ENCODE assay signal across 8 cellular contexts in genomic region chr2:194867328-194867727, GRCh38.
A peak's percentile ranks its signal among the peaks of the same experiment; 100 is the strongest.
DNase-seq lines count a peak whose midpoint lies in the region; ATAC-seq and TF ChIP-seq lines count a peak whose summit lies in the region.

No MANE protein-coding gene starts in this region.

- H3K27ac ChIP-seq in CD4-positive, alpha-beta T cell (ENCODE audit: low read depth, low read length) = no peak overlapping the region
- no peak overlapping the region for H3K27ac ChIP-seq in mammary epithelial cell (ENCODE audit: insufficient read depth, low read depth, low read length)
- H3K27ac ChIP-seq in smooth muscle cell (ENCODE audit: low read depth) = no peak overlapping the region

- no peak overlapping the region for H3K9ac ChIP-seq in mammary epithelial cell (ENCODE audit: insufficient read depth, low read length)
- no peak overlapping the region for H3K9ac ChIP-seq in smooth muscle cell (ENCODE audit: low read depth)

- H3K9me3 Mint-ChIP-seq in CD4-positive, alpha-beta T cell = no peaks in the 10 kb centered on the region

- no peaks in the 10 kb centered on the region for H3K9me3 ChIP-seq in CD4-positive, alpha-beta T cell (ENCODE audit: control insufficient read depth, low read length)
- H3K9me3 ChIP-seq in mammary epithelial cell (replicated peaks; ENCODE audit: insufficient read depth, low read length) = no peaks in the 10 kb centered on the region
- H3K9me3 ChIP-seq in smooth muscle cell (replicated peaks; ENCODE audit: low read depth) = no peaks in the 10 kb centered on the region

- H3K36me3 ChIP-seq in mammary epithelial cell (ENCODE audit: insufficient read depth, low read length) (no peaks in the 10 kb centered on the region), smooth muscle cell (ENCODE audit: low read depth) (no peaks in the 10 kb centered on the region)

- H3K4me2 ChIP-seq in mammary epithelial cell (ENCODE audit: insufficient read depth, low read depth, low read length) (no peak overlapping the region), smooth muscle cell (no peak overlapping the region)

- H3K4me3 ChIP-seq in mammary epithelial cell (replicated peaks in 1 of 3; ENCODE audit: insufficient read depth in 1 of 3, low read depth in 2 of 3, low read length in 3 of 3) (no peak overlapping the region), smooth muscle cell (no peak overlapping the region)

- no peaks in the 10 kb centered on the region for H3K79me2 ChIP-seq in mammary epithelial cell (ENCODE audit: insufficient read depth, low read length)
- no peaks in the 10 kb centered on the region for H3K79me2 ChIP-seq in smooth muscle cell (ENCODE audit: low read depth)

- no peaks in the 10 kb centered on the region for H3K36me3 Mint-ChIP-seq in CD4-positive, alpha-beta T cell (ENCODE audit: low read depth)

- in situ Hi-C loops in mammary epithelial cell (cut with MboI; ENCODE audit: low sequenced_read_pairs in 2 of 2) = no loop called here

- H3K4me3 Mint-ChIP-seq in CD4-positive, alpha-beta T cell = no peak overlapping the region

- no peaks in the 10 kb centered on the region for H3K4me1 Mint-ChIP-seq in CD4-positive, alpha-beta T cell (ENCODE audit: low read depth)

- H3K27me3 ChIP-seq in CD4-positive, alpha-beta T cell (ENCODE audit: control insufficient read depth, insufficient read depth, low read length) = no peaks in the 10 kb centered on the region
- H3K27me3 ChIP-seq in mammary epithelial cell (ENCODE audit: insufficient read depth, low read length) (no peaks in the 10 kb centered on the region), smooth muscle cell (ENCODE audit: low read depth) (no peaks in the 10 kb centered on the region)

- intact Hi-C loops in CD4-positive, alpha-beta T cell (cut with DNase I, micrococcal nuclease) = no loop called here
- intact Hi-C loops in mammary epithelial cell (cut with micrococcal nuclease) = loop anchor here (2.0 to 10.0 kb wide), 3 partner anchors 321 to 700 kb away; no protein-coding TSS in a partner anchor

- H3K27me3 Mint-ChIP-seq in CD4-positive, alpha-beta T cell = no peaks in the 10 kb centered on the region

- no peaks in the 10 kb centered on the region for H4K20me1 ChIP-seq in mammary epithelial cell (ENCODE audit: insufficient read depth, low read length)
- H4K20me1 ChIP-seq in smooth muscle cell (ENCODE audit: low read depth) = no peaks in the 10 kb centered on the region

- H2AFZ ChIP-seq in mammary epithelial cell (ENCODE audit: low read depth, low read length) (no peak overlapping the region), smooth muscle cell (ENCODE audit: low read depth) (no peak overlapping the region)

- no TSS peak for BruUV-seq in mammary epithelial cell (replicated peaks; lab: Mats Ljungman, UMichigan)

- POLR2A ChIA-PET in CD4-positive, alpha-beta T cell (lab: Charles Lee) = no interaction called here

- no peak for DNase-seq in CD4-positive, alpha-beta T cell
- DNase-seq in NCI-H146 (lab: John Stamatoyannopoulos, UW) (peak; percentile 49), mammary epithelial cell (peak; percentile 8), smooth muscle cell (lab: John Stamatoyannopoulos, UW; ENCODE audit: unreplicated experiment) (no peak), T-helper 1 cell (no peak), COLO668 (lab: John Stamatoyannopoulos, UW; ENCODE audit: unreplicated experiment) (no peak), DMS79 (lab: John Stamatoyannopoulos, UW) (no peak)

- H3K4me1 ChIP-seq in mammary epithelial cell (ENCODE audit: insufficient read depth, low read length) = no peaks in the 10 kb centered on the region
- H3K4me1 ChIP-seq in smooth muscle cell (ENCODE audit: low read depth) = no peaks in the 10 kb centered on the region

- dilution Hi-C loops in mammary epithelial cell (cut with HindIII; ENCODE audit: low sequenced_read_pairs) = no loop called here

- no peak for ATAC-seq in CD4-positive, alpha-beta T cell (ENCODE audit: poor library complexity)
- ATAC-seq in GM21529 (IDR thresholded peaks at IDR 0.05; ENCODE audit: unreplicated experiment) = peak; percentile 79

- peak; percentile 24 for TF ChIP-seq CTCF in CD4-positive, alpha-beta T cell (IDR thresholded peaks at IDR 0.05)
- TF ChIP-seq CTCF in mammary epithelial cell (conservative IDR thresholded peaks at IDR 0.05 in 1 of 2, IDR thresholded peaks at IDR 0.05 in 1 of 2; ENCODE audit: extremely low read depth in 1 of 2, insufficient read depth in 1 of 2, low read depth in 1 of 2, low read length in 2 of 2) (peak; percentile 44 to 62), smooth muscle cell (IDR thresholded peaks at IDR 0.05; ENCODE audit: borderline replicate concordance, insufficient read depth, poor library complexity, severe bottlenecking) (peak; percentile 72)

- H3K27ac Mint-ChIP-seq in CD4-positive, alpha-beta T cell = no peak overlapping the region

- H3F3A ChIP-seq in smooth muscle cell (ENCODE audit: low read depth) = no peaks in the 10 kb centered on the region

- CTCF ChIA-PET in CD4-positive, alpha-beta T cell (lab: Charles Lee) = interaction anchor here (0.6 to 1.1 kb wide), 2 partner anchors 14 to 34 kb away, joined by 4 to 5 read pairs; no protein-coding TSS in a partner anchor
- CTCF ChIA-PET in mammary epithelial cell (lab: Charles Lee; ENCODE audit: low non-redundant PET) = no interaction called here

- WGBS in mammary epithelial cell (ENCODE audit: low coverage, missing lambda C conversion rate) = 8% methylated on average over 1 of the region's 1 CpG
- WGBS in smooth muscle cell (ENCODE audit: low lambda C conversion rate) = 58% methylated on average over 1 of the region's 1 CpG

Comparison
In these comparisons a context has a peak if more than half of its experiments do, and no peak if none do; other contexts are left out.
1. DNase-seq: peak in NCI-H146 (single experiment) and mammary epithelial cell (single experiment); none in CD4-positive, alpha-beta T cell (0 of 10), smooth muscle cell (single experiment), T-helper 1 cell (0 of 5), COLO668 (single experiment) and DMS79 (single experiment).
2. Peak in every context shown above with its lines, with median percentiles within 50 percentile points of each other: CTCF ChIP-seq.